In genomic region chr14:54440454-54440853, GRCh38 we compare ENCODE assay signal across 8 cellular contexts. TPM values are rescaled to one million over a fixed set of nuclear protein-coding genes. Genes with fewer than 3 reads are reported as not detected.
A peak's percentile ranks its signal among the peaks of the same experiment; 100 is the strongest.
DNase-seq lines count a peak whose midpoint lies in the region; ATAC-seq and TF ChIP-seq lines count a peak whose summit lies in the region.

No MANE protein-coding gene starts in this region.

- H3K4me3 ChIP-seq in ascending aorta (peak overlapping the region; percentile 66 to 82), tibial artery (peak overlapping the region; percentile 70 to 75)

- peak overlapping the region; percentile 84 to 100 for H3K4me3 Mint-ChIP-seq in activated T-cell treated with anti-CD3 and anti-CD28 coated beads, Interleukin-2, amount 50 U/mL, for 72 hours

- H3K36me3 Mint-ChIP-seq in activated T-cell treated with anti-CD3 and anti-CD28 coated beads, Interleukin-2, amount 50 U/mL, for 72 hours (ENCODE audit: insufficient read depth in 2 of 2): peaks cover 0 to 7% of the 10 kb centered on the region in 2 donors

- intact Hi-C loops in ascending aorta (cut with DNase I) (no loop called here), tibial artery (cut with DNase I; ENCODE audit: low total_unique reads) (loop anchor here (2.0 kb wide), 2 partner anchors 44 to 68 kb away; partner anchors contain the start of genes CDKN3 and CGRRF1)

- H3K9me3 Mint-ChIP-seq in activated T-cell treated with anti-CD3 and anti-CD28 coated beads, Interleukin-2, amount 50 U/mL, for 72 hours: no peaks in the 10 kb centered on the region

- no peaks in the 10 kb centered on the region for H3K36me3 ChIP-seq in ascending aorta
- H3K36me3 ChIP-seq in tibial artery: no peaks in the 10 kb centered on the region

- peaks cover 9% of the 10 kb centered on the region for H3K27me3 Mint-ChIP-seq in activated T-cell treated with anti-CD3 and anti-CD28 coated beads, Interleukin-2, amount 50 U/mL, for 72 hours (ENCODE audit: low read depth)

- no peak for TF ChIP-seq CTCF in ascending aorta (IDR thresholded peaks at IDR 0.05)
- TF ChIP-seq CTCF in tibial artery (IDR thresholded peaks at IDR 0.05): no peak

- H3K9me3 ChIP-seq in ascending aorta (no peaks in the 10 kb centered on the region), tibial artery (no peaks in the 10 kb centered on the region)

- DNase-seq in activated T-cell treated with anti-CD3 and anti-CD28 coated beads, Interleukin-2, amount 50 U/mL, for 72 hours: no peak
- DNase-seq in activated T-cell treated with anti-CD3 and anti-CD28 coated beads, Interleukin-2, amount 50 U/mL, for 48 hours: no peak
- no peak for DNase-seq in ascending aorta (ENCODE audit: low spot score in 2 of 2)
- peak; percentile 59 for DNase-seq in left lobe of liver (ENCODE audit: low spot score)
- no peak for DNase-seq in tibial artery
- no peak for DNase-seq in cerebellar nuclear complex (lab: John Stamatoyannopoulos, UW)
- DNase-seq in iPS-NIHi7 (ENCODE audit: extremely low spot score): no peak

- peak overlapping the region; percentile 82 to 94 for H3K27ac ChIP-seq in ascending aorta
- H3K27ac ChIP-seq in tibial artery: peak overlapping the region; percentile 76 to 91

- peak overlapping the region; percentile 85 for H3K27ac Mint-ChIP-seq in activated T-cell treated with anti-CD3 and anti-CD28 coated beads, Interleukin-2, amount 50 U/mL, for 72 hours

- peaks cover 62% of the 10 kb centered on the region for H3K4me1 Mint-ChIP-seq in activated T-cell treated with anti-CD3 and anti-CD28 coated beads, Interleukin-2, amount 50 U/mL, for 72 hours (ENCODE audit: low read depth)

- ATAC-seq in activated T-cell treated with anti-CD3 and anti-CD28 coated beads, Interleukin-2, amount 50 U/mL, for 72 hours (replicated peaks in 1 of 2): no peak
- peak; percentile 41 for ATAC-seq in left lobe of liver
- ATAC-seq in HG02571 (IDR thresholded peaks at IDR 0.05; ENCODE audit: unreplicated experiment): no peak

- H3K4me1 ChIP-seq in ascending aorta: peaks cover 0 to 4% of the 10 kb centered on the region in 2 donors
- peaks cover 0 to 25% (median 15%) of the 10 kb centered on the region in 4 donors for H3K4me1 ChIP-seq in tibial artery

- no peaks in the 10 kb centered on the region for H3K27me3 ChIP-seq in ascending aorta
- no peaks in the 10 kb centered on the region for H3K27me3 ChIP-seq in tibial artery

RNA-seq across cellular contexts. Expression of gene CNIH1, which starts 0.7 kb away (rescaled TPM):
- total RNA-seq in activated T-cell treated with anti-CD3 and anti-CD28 coated beads, Interleukin-2, amount 50 U/mL, for 72 hours: 10 to 100 TPM; 86.7 to 92.2 TPM
- total RNA-seq in ascending aorta (173 TPM), left lobe of liver (89.4 TPM)

RNA-seq across cellular contexts. Expression of gene CDKN3, which starts 43.6 kb away (rescaled TPM):
- total RNA-seq in activated T-cell treated with anti-CD3 and anti-CD28 coated beads, Interleukin-2, amount 50 U/mL, for 72 hours: 100 to 1,000 TPM in 1 of 2 donors, 10 to 100 TPM in 1; 92.0 to 121 TPM
- total RNA-seq in ascending aorta (not detected), left lobe of liver (0.58 TPM)

RNA-seq across cellular contexts. Expression of gene GMFB, which starts 48.3 kb away (rescaled TPM):
- total RNA-seq in activated T-cell treated with anti-CD3 and anti-CD28 coated beads, Interleukin-2, amount 50 U/mL, for 72 hours: 10 to 100 TPM; 29.9 to 34.4 TPM
- total RNA-seq in ascending aorta (27.5 TPM), left lobe of liver (13.0 TPM)

Comparison
In these comparisons a context has a peak if more than half of its experiments do, and no peak if none do; other contexts are left out.
1. RNA of gene CDKN3, which starts 43.6 kb away (total RNA-seq): 92.0 to 121 TPM in activated T-cell treated with anti-CD3 and anti-CD28 coated beads, Interleukin-2, amount 50 U/mL, for 72 hours; 0.58 TPM in left lobe of liver (single experiment) and not detected in ascending aorta (single experiment); every median in the first group is over 10 times any median in the second.